In the genomic region with DNA sequence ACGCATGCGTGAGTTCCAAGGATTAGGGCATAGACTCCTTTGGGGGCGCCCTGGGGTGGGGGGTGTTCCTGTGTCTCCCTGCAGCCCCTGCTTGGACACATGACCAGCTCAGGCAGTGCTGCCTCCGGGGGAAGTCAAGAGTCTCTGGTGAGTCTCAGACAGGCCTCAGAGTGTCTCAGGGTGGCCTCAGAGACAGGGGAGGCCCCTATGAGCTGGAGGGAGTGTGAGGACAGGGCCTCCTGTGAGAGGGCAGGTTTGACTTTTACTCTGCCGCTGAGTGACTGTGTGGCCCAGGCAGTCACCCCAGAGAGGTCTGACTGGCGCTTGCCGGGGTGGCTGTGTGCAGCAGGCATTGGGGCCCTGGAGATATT, we compare ENCODE assay signal across 17 cellular contexts. TPM values are rescaled to one million over a fixed set of nuclear protein-coding genes. Genes with fewer than 3 reads are reported as not detected.
DNase-seq lines count a peak whose midpoint lies in the region; ATAC-seq and TF ChIP-seq lines count a peak whose summit lies in the region.
"Had no signal": no experiment of that assay in that cellular context is flagged by ENCODE, and none has a peak within 500 bp of the region (broad histone marks: within the 10 kb centered on the region; RNA-seq: fewer than 3 reads in every experiment).

No MANE protein-coding gene starts in this region.

- no peaks in the 10 kb centered on the region for H3K4me1 Mint-ChIP-seq in activated CD8-positive, alpha-beta T cell treated with anti-CD3 and anti-CD28 coated beads, Interleukin-2, amount 10 ng/mL, durations not matched to agents 7 days and 5 days (ENCODE audit: low read depth)
- H3K4me1 Mint-ChIP-seq in stimulated activated naive CD8-positive, alpha-beta T cell treated with anti-CD3 and anti-CD28 coated beads, Interleukin-15, amount 100 ng/mL, for 72 hours, result no peaks in the 10 kb centered on the region
- no peaks in the 10 kb centered on the region for H3K4me1 Mint-ChIP-seq in CD4-positive, alpha-beta memory T cell

- H3K27ac ChIP-seq in HEK293 (ENCODE audit: extremely low read depth, low read depth, low read length) (no peak overlapping the region), lower lobe of right lung (peak overlapping the region; percentile 41)
- H3K27ac ChIP-seq in CD4-positive, alpha-beta memory T cell (ENCODE audit: low read depth, low read length), result no peak overlapping the region
- H3K27ac ChIP-seq: neural progenitor cell had no signal

- H3K36me3 ChIP-seq in HEK293 (ENCODE audit: control insufficient read depth in 2 of 2, insufficient read depth in 1 of 2, low read length in 2 of 2), result no peaks in the 10 kb centered on the region
- H3K36me3 ChIP-seq in lower lobe of right lung, result no peaks in the 10 kb centered on the region
- H3K36me3 ChIP-seq in CD4-positive, alpha-beta memory T cell (ENCODE audit: insufficient read depth, low read length), result no peaks in the 10 kb centered on the region
- H3K36me3 ChIP-seq: neural progenitor cell, Peyer's patch had no signal

- no peak overlapping the region for H3K4me3 Mint-ChIP-seq in activated CD8-positive, alpha-beta T cell treated with anti-CD3 and anti-CD28 coated beads, Interleukin-2, amount 10 ng/mL, durations not matched to agents 7 days and 5 days
- H3K4me3 Mint-ChIP-seq in stimulated activated naive CD8-positive, alpha-beta T cell treated with anti-CD3 and anti-CD28 coated beads, Interleukin-15, amount 100 ng/mL, for 72 hours, result no peak overlapping the region
- H3K4me3 Mint-ChIP-seq in CD4-positive, alpha-beta memory T cell, result no peak overlapping the region
- H3K4me3 Mint-ChIP-seq: activated CD4-positive, alpha-beta memory T cell treated with anti-CD3 and anti-CD28 coated beads for 36 hours; neural progenitor cell had no signal

- ATAC-seq in activated CD8-positive, alpha-beta T cell treated with anti-CD3 and anti-CD28 coated beads, Interleukin-2, amount 10 ng/mL, durations not matched to agents 7 days and 5 days, result peak; percentile 6
- ATAC-seq in lower lobe of right lung, result no peak
- ATAC-seq in stimulated activated naive CD8-positive, alpha-beta T cell treated with anti-CD3 and anti-CD28 coated beads, Interleukin-15, amount 100 ng/mL, for 72 hours, result peak; percentile 13

- H3K36me3 Mint-ChIP-seq in activated CD8-positive, alpha-beta T cell treated with anti-CD3 and anti-CD28 coated beads, Interleukin-2, amount 10 ng/mL, durations not matched to agents 7 days and 5 days (ENCODE audit: low read depth), result no peaks in the 10 kb centered on the region
- no peaks in the 10 kb centered on the region for H3K36me3 Mint-ChIP-seq in CD4-positive, alpha-beta memory T cell
- H3K36me3 Mint-ChIP-seq: activated CD4-positive, alpha-beta memory T cell treated with anti-CD3 and anti-CD28 coated beads for 36 hours; neural progenitor cell had no signal

- H3K4me1 ChIP-seq in HEK293 (ENCODE audit: control insufficient read depth, insufficient read depth, low read length) (no peaks in the 10 kb centered on the region), lower lobe of right lung (peaks cover 5% of the 10 kb centered on the region)
- no peaks in the 10 kb centered on the region for H3K4me1 ChIP-seq in CD4-positive, alpha-beta memory T cell (ENCODE audit: insufficient read depth, low read length)
- H3K4me1 ChIP-seq: neural progenitor cell had no signal

- no peak for TF ChIP-seq CTCF in HEK293 (tag by site-specific recombination; IDR thresholded peaks at IDR 0.05)
- TF ChIP-seq CTCF in lower lobe of right lung (IDR thresholded peaks at IDR 0.05), result no peak

- H3K9me3 ChIP-seq in HEK293 (ENCODE audit: control insufficient read depth, insufficient read depth, low read depth, low read length), result no peaks in the 10 kb centered on the region
- H3K9me3 ChIP-seq in lower lobe of right lung, result no peaks in the 10 kb centered on the region
- H3K9me3 ChIP-seq in CD4-positive, alpha-beta memory T cell (ENCODE audit: control insufficient read depth in 1 of 2, low read length in 2 of 2), result no peaks in the 10 kb centered on the region
- H3K9me3 ChIP-seq: Peyer's patch had no signal

- DNase-seq in activated CD8-positive, alpha-beta T cell treated with anti-CD3 and anti-CD28 coated beads, Interleukin-2, amount 10 ng/mL, durations not matched to agents 7 days and 5 days, result no peak
- peak; percentile 37 for DNase-seq in lower lobe of right lung
- DNase-seq in stimulated activated naive CD8-positive, alpha-beta T cell treated with anti-CD3 and anti-CD28 coated beads, Interleukin-15, amount 100 ng/mL, for 72 hours, result no peak
- no peak for DNase-seq in activated CD4-positive, alpha-beta T cell treated with anti-CD3 and anti-CD28 coated beads for 4 hours
- no peak for DNase-seq in activated CD8-positive, alpha-beta memory T cell treated with anti-CD3 and anti-CD28 coated beads for 24 hours
- no peak for DNase-seq in CD4-positive, alpha-beta memory T cell
- DNase-seq: activated CD4-positive, alpha-beta memory T cell treated with anti-CD3 and anti-CD28 coated beads for 36 hours; anterior cingulate cortex; C1 segment of cervical spinal cord; cortex of kidney; DMS53; mammary epithelial cell; NCI-H774 had no signal

- H3K4me3 ChIP-seq in HEK293 (ENCODE audit: low read depth, low read length) (no peak overlapping the region), lower lobe of right lung (no peak overlapping the region)
- H3K4me3 ChIP-seq in CD4-positive, alpha-beta memory T cell (ENCODE audit: low read length in 2 of 2), result no peak overlapping the region
- H3K4me3 ChIP-seq: neural progenitor cell, Peyer's patch had no signal

- H3K27me3 ChIP-seq in lower lobe of right lung (ENCODE audit: low read depth), result no peaks in the 10 kb centered on the region
- no peaks in the 10 kb centered on the region for H3K27me3 ChIP-seq in CD4-positive, alpha-beta memory T cell (ENCODE audit: insufficient read depth, low read length)
- H3K27me3 ChIP-seq: Peyer's patch had no signal

- H3K27ac Mint-ChIP-seq in activated CD8-positive, alpha-beta T cell treated with anti-CD3 and anti-CD28 coated beads, Interleukin-2, amount 10 ng/mL, durations not matched to agents 7 days and 5 days, result no peak overlapping the region
- H3K27ac Mint-ChIP-seq in stimulated activated naive CD8-positive, alpha-beta T cell treated with anti-CD3 and anti-CD28 coated beads, Interleukin-15, amount 100 ng/mL, for 72 hours, result no peak overlapping the region
- H3K27ac Mint-ChIP-seq in CD4-positive, alpha-beta memory T cell, result no peak overlapping the region
- H3K27ac Mint-ChIP-seq: activated CD4-positive, alpha-beta memory T cell treated with anti-CD3 and anti-CD28 coated beads for 36 hours; activated T-helper 2 cell treated with anti-CD3 and anti-CD28 coated beads, Interferon-gamma antibody, Interleukin-2, Interleukin-4, amounts not matched to agents 10 μg/mL and 5 μg/mL and 100 μg/mL, durations not matched to agents 14 hours and 24 hours and 36 hours had no signal

- H3K9me3 Mint-ChIP-seq in activated CD8-positive, alpha-beta T cell treated with anti-CD3 and anti-CD28 coated beads, Interleukin-2, amount 10 ng/mL, durations not matched to agents 7 days and 5 days (ENCODE audit: insufficient read depth), result no peaks in the 10 kb centered on the region
- H3K9me3 Mint-ChIP-seq in stimulated activated naive CD8-positive, alpha-beta T cell treated with anti-CD3 and anti-CD28 coated beads, Interleukin-15, amount 100 ng/mL, for 72 hours, result no peaks in the 10 kb centered on the region
- H3K9me3 Mint-ChIP-seq in CD4-positive, alpha-beta memory T cell, result no peaks in the 10 kb centered on the region
- H3K9me3 Mint-ChIP-seq: activated CD4-positive, alpha-beta memory T cell treated with anti-CD3 and anti-CD28 coated beads for 36 hours; activated T-helper 2 cell treated with anti-CD3 and anti-CD28 coated beads, Interferon-gamma antibody, Interleukin-2, Interleukin-4, amounts not matched to agents 10 μg/mL and 5 μg/mL and 100 μg/mL, durations not matched to agents 14 hours and 24 hours and 36 hours; neural progenitor cell had no signal

- CTCF ChIA-PET in HEK293 (lab: Yijun Ruan, JAX), result no interaction called here
- CTCF ChIA-PET in activated CD8-positive, alpha-beta T cell treated with anti-CD3 and anti-CD28 coated beads, Interleukin-2, amount 10 ng/mL, durations not matched to agents 7 days and 5 days (lab: Charles Lee), result no interaction called here
- CTCF ChIA-PET in CD4-positive, alpha-beta memory T cell (lab: Charles Lee; ENCODE audit: partially characterized antibody), result no interaction called here

- POLR2A ChIA-PET in HEK293 (lab: Yijun Ruan, JAX), result no interaction called here
- POLR2A ChIA-PET in activated CD8-positive, alpha-beta T cell treated with anti-CD3 and anti-CD28 coated beads, Interleukin-2, amount 10 ng/mL, durations not matched to agents 7 days and 5 days (lab: Charles Lee), result no interaction called here
- POLR2A ChIA-PET in CD4-positive, alpha-beta memory T cell (lab: Charles Lee; ENCODE audit: partially characterized antibody), result no interaction called here

- intact Hi-C loops in lower lobe of right lung (cut with DNase I), result no loop called here
- intact Hi-C loops in CD4-positive, alpha-beta memory T cell (cut with micrococcal nuclease), result no loop called here

- H3K27me3 Mint-ChIP-seq in activated CD8-positive, alpha-beta T cell treated with anti-CD3 and anti-CD28 coated beads, Interleukin-2, amount 10 ng/mL, durations not matched to agents 7 days and 5 days (ENCODE audit: low read depth), result no peaks in the 10 kb centered on the region
- H3K27me3 Mint-ChIP-seq in stimulated activated naive CD8-positive, alpha-beta T cell treated with anti-CD3 and anti-CD28 coated beads, Interleukin-15, amount 100 ng/mL, for 72 hours, result no peaks in the 10 kb centered on the region
- H3K27me3 Mint-ChIP-seq in CD4-positive, alpha-beta memory T cell, result no peaks in the 10 kb centered on the region
- H3K27me3 Mint-ChIP-seq: activated CD4-positive, alpha-beta memory T cell treated with anti-CD3 and anti-CD28 coated beads for 36 hours had no signal

TF ChIP-seq in HEK293, 187 proteins besides CTCF, POLR2A, EP300 and RAD21:
- TF ChIP-seq ZNF311 (tag by site-specific recombination; IDR thresholded peaks at IDR 0.05; ENCODE audit: borderline replicate concordance), result no peak
- TF ChIP-seq GLIS1 (tag by site-specific recombination; IDR thresholded peaks at IDR 0.05), result peak; percentile 21; the same call in 1 of the 2 replicates

RNA-seq across cellular contexts. Expression of a gene that starts 41.2 kb away (rescaled TPM):
- under 1 TPM; 0.24 to 0.26 TPM for total RNA-seq in activated CD8-positive, alpha-beta T cell treated with anti-CD3 and anti-CD28 coated beads, Interleukin-2, amount 10 ng/mL, durations not matched to agents 7 days and 5 days
- 1.6 TPM for total RNA-seq in lower lobe of right lung
- under 1 TPM; 0.36 to 0.38 TPM for total RNA-seq in CD4-positive, alpha-beta memory T cell
- under 1 TPM; 0.03 to 0.10 TPM for polyA plus RNA-seq in CD4-positive, alpha-beta memory T cell

Comparison
In these comparisons a context has a peak if more than half of its experiments do, and no peak if none do; other contexts are left out.
1. ATAC-seq: peak in activated CD8-positive, alpha-beta T cell treated with anti-CD3 and anti-CD28 coated beads, Interleukin-2, amount 10 ng/mL, durations not matched to agents 7 days and 5 days (single experiment) and stimulated activated naive CD8-positive, alpha-beta T cell treated with anti-CD3 and anti-CD28 coated beads, Interleukin-15, amount 100 ng/mL, for 72 hours (single experiment); none in lower lobe of right lung (0 of 2).